29 cellular contexts compared by ENCODE assay signal in the genomic region with DNA sequence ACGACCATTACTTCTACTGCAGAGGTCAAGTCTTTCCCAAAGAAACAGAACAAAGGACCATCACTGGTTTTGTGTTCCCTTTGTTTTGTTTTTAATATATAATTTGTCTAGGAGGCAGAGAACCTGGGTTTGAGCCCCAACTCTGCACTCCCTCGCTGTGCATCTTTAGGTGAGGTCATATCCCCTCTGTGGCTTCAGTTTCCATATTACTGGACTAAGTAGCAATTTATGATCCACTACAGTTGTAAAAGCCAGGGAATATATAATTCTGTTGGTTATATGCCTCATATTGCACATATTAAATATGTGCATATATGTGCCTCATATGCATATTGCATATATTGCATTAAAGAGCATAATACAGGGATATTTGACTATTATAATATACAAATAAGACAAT.
DNase-seq lines count a peak whose midpoint lies in the region; ATAC-seq, FAIRE-seq and TF ChIP-seq lines count a peak whose summit lies in the region.
"Had no signal": no experiment of that assay in that cellular context is flagged by ENCODE, and none has a peak within 500 bp of the region (broad histone marks: within the 10 kb centered on the region; RNA-seq: fewer than 3 reads in every experiment).

No MANE protein-coding gene starts in this region.

- ATAC-seq in GM12878 (peak; percentile 79), left colon (no peak)
- ATAC-seq: A549; CD8-positive, alpha-beta T cell had no signal

- intact Hi-C loops in GM12878 (cut with micrococcal nuclease; ENCODE audit: unreplicated experiment) = no loop called here
- intact Hi-C loops in left colon (cut with DNase I, micrococcal nuclease) = no loop called here

- SMC1A ChIA-PET in GM12878 (lab: Charles Lee; ENCODE audit: uncharacterized antibody, unreplicated experiment) = interaction anchor here (1.0 kb wide), 1 partner anchor 16 kb away, joined by 4 read pairs; no protein-coding TSS in a partner anchor

- H3K79me2 ChIP-seq in GM12878 (ENCODE audit: control insufficient read depth, insufficient read depth, low read length) = no peaks in the 10 kb centered on the region

- H2AFZ ChIP-seq in GM12878 (ENCODE audit: control insufficient read depth, low read depth, low read length) = no peak overlapping the region

- H3K4me3 ChIP-seq in GM12878 = no peak overlapping the region
- H3K4me3 ChIP-seq: A549; BLaER1; BLaER1 treated with 17β-estradiol and CSF1 and Interleukin-3, amounts not matched to agents 10 nM and 100 nM had no signal

- POLR2A ChIA-PET in GM12878 (lab: Charles Lee) = no interaction called here

- in situ Hi-C loops in GM12878 (cut with MboI) = no loop called here

- H4K20me1 ChIP-seq in GM12878 (ENCODE audit: control insufficient read depth, insufficient read depth) = no peaks in the 10 kb centered on the region
- H4K20me1 ChIP-seq: BLaER1; BLaER1 treated with 17β-estradiol and CSF1 and Interleukin-3, amounts not matched to agents 10 nM and 100 nM had no signal

- no peak for FAIRE-seq in GM12878 (lab: Jason Lieb, UNC)
- FAIRE-seq: A204.1, A549, D721Med had no signal

- H3K4me1 ChIP-seq in GM12878 (ENCODE audit: control insufficient read depth, insufficient read depth, low read length) = no peaks in the 10 kb centered on the region
- H3K4me1 ChIP-seq: A549; BE2C; BLaER1; BLaER1 treated with 17β-estradiol and CSF1 and Interleukin-3, amounts not matched to agents 10 nM and 100 nM; Caco-2 had no signal

- no peak for DNase-seq in GM12878 (ENCODE audit: low read depth, low spot score)
- DNase-seq in left colon = no peak
- DNase-seq: 8988T; ACHN; AML-193; BE2C; C1 segment of cervical spinal cord; Caco-2; Calu3; CD4-positive, alpha-beta memory T cell; CD4-positive, alpha-beta T cell; CD4-positive, CD25-positive, alpha-beta regulatory T cell; CD8-positive, alpha-beta memory T cell; CD8-positive, alpha-beta T cell; COR-L47; DMS 273 treated with DMSO at 0.1 percent for 48 hours; DMS153; DMS53; DMS79; DMS79 treated with DMSO at 0.1 percent for 48 hours; DND-41; EL had no signal

- TF ChIP-seq CTCF in GM12878 (IDR thresholded peaks at IDR 0.05 in 2 of 3, conservative IDR thresholded peaks at IDR 0.05 in 1 of 3; ENCODE audit: control insufficient read depth in 2 of 3, extremely low read depth in 1 of 3, insufficient read depth in 1 of 3, low read depth in 3 of 3, low read length in 3 of 3) = no peak

- no peak for TF ChIP-seq RAD21 in GM12878 (IDR thresholded peaks at IDR 0.05; ENCODE audit: insufficient read depth, low read depth, low read length)

- no peaks in the 10 kb centered on the region for H3K27me3 ChIP-seq in GM12878 (replicated peaks in 1 of 2; ENCODE audit: control insufficient read depth in 2 of 2, insufficient read depth in 2 of 2, low read length in 1 of 2)
- H3K27me3 ChIP-seq: BE2C; BLaER1; BLaER1 treated with 17β-estradiol and CSF1 and Interleukin-3, amounts not matched to agents 10 nM and 100 nM had no signal

- RAD21 ChIA-PET in GM12878 (lab: Charles Lee; ENCODE audit: unreplicated experiment) = no interaction called here

- BruUV-seq in GM12878 (replicated peaks; lab: Mats Ljungman, UMichigan) = no TSS peak

- no peaks in the 10 kb centered on the region; a peak in 1 of 4 replicates for H3K36me3 ChIP-seq in GM12878 (ENCODE audit: control insufficient read depth in 2 of 2, insufficient read depth in 2 of 2, low read length in 1 of 2)
- H3K36me3 ChIP-seq: BE2C; BLaER1; BLaER1 treated with 17β-estradiol and CSF1 and Interleukin-3, amounts not matched to agents 10 nM and 100 nM had no signal

- H3K27ac ChIP-seq in GM12878 (ENCODE audit: control insufficient read depth, insufficient read depth) = no peak overlapping the region
- H3K27ac ChIP-seq: 22Rv1; A549; BLaER1; BLaER1 treated with 17β-estradiol and CSF1 and Interleukin-3, amounts not matched to agents 10 nM and 100 nM; C4-2B had no signal

- no peak for TF ChIP-seq POLR2A in GM12878 (IDR thresholded peaks at IDR 0.05; ENCODE audit: low read depth, low read length)

- 3% methylated on average over 2 of the region's 2 CpGs for WGBS in GM12878 (ENCODE audit: insufficient coverage, insufficient replicate concordance, low lambda C conversion rate, missing lambda C conversion rate)

- TF ChIP-seq EP300 in GM12878 (IDR thresholded peaks at IDR 0.05; ENCODE audit: borderline replicate concordance in 1 of 2, control insufficient read depth in 1 of 2, low read depth in 2 of 2, low read length in 2 of 2) = no peak

- no peak overlapping the region for H3K4me2 ChIP-seq in GM12878 (ENCODE audit: control insufficient read depth, insufficient read depth)
- H3K4me2 ChIP-seq: A549; BLaER1; BLaER1 treated with 17β-estradiol and CSF1 and Interleukin-3, amounts not matched to agents 10 nM and 100 nM had no signal

- no peak overlapping the region for H3K9ac ChIP-seq in GM12878 (ENCODE audit: control insufficient read depth, insufficient read depth, low read length)
- H3K9ac ChIP-seq: BLaER1; BLaER1 treated with 17β-estradiol and CSF1 and Interleukin-3, amounts not matched to agents 10 nM and 100 nM had no signal

- CTCF ChIA-PET in GM12878 (lab: Yijun Ruan, JAX) = interaction anchor here (0.9 kb wide), 1 partner anchor 15 kb away, joined by 3 read pairs; no protein-coding TSS in a partner anchor

- H3K9me3 ChIP-seq in GM12878 (replicated peaks; ENCODE audit: control insufficient read depth, insufficient read depth, low read length) = no peaks in the 10 kb centered on the region; the same call in 2 of the 3 replicates
- H3K9me3 ChIP-seq: A549; BE2C; BLaER1; BLaER1 treated with 17β-estradiol and CSF1 and Interleukin-3, amounts not matched to agents 10 nM and 100 nM; Caco-2 had no signal

TF ChIP-seq in GM12878, 131 proteins besides CTCF, POLR2A, EP300 and RAD21:
- TF ChIP-seq RUNX3 (IDR thresholded peaks at IDR 0.05; ENCODE audit: low read length) = peak; percentile 41; the same call in 1 of the 2 replicates
- TF ChIP-seq JUNB (IDR thresholded peaks at IDR 0.05) = peak; percentile 87
- TF ChIP-seq SMAD1 (IDR thresholded peaks at IDR 0.05; ENCODE audit: low read depth, partially characterized antibody) = no peak
